ENCODE assay signal across 8 cellular contexts in genomic region chr13:100694722-100695644, GRCh38. TPM values are rescaled to one million over a fixed set of nuclear protein-coding genes. Genes with fewer than 3 reads are reported as not detected.
DNase-seq lines count a peak whose midpoint lies in the region; ATAC-seq and TF ChIP-seq lines count a peak whose summit lies in the region.

No MANE protein-coding gene starts in this region.

- H3K9me3 ChIP-seq in breast epithelium, result peaks cover 4 to 5% of the 10 kb centered on the region in 2 donors
- no peaks in the 10 kb centered on the region for H3K9me3 ChIP-seq in SK-N-SH
- H3K9me3 ChIP-seq in left ventricle myocardium inferior (replicated peaks), result peaks cover 4% of the 10 kb centered on the region
- peaks cover 0 to 5% (median 3%) of the 10 kb centered on the region in 4 donors for H3K9me3 ChIP-seq in upper lobe of left lung

- no peak overlapping the region for H3K27ac Mint-ChIP-seq in MCF 10A (ENCODE audit: low read depth, unreplicated experiment)

- H3K4me3 ChIP-seq in breast epithelium (no peak overlapping the region), SK-N-SH (ENCODE audit: low read depth in 2 of 2, low read length in 1 of 2) (no peak overlapping the region), left ventricle myocardium inferior (no peak overlapping the region), upper lobe of left lung (no peak overlapping the region)

- H3K36me3 ChIP-seq in breast epithelium (no peaks in the 10 kb centered on the region), SK-N-SH (replicated peaks in 1 of 2; ENCODE audit: control insufficient read depth in 1 of 2, insufficient read depth in 2 of 2, low read length in 1 of 2) (no peaks in the 10 kb centered on the region), left ventricle myocardium inferior (no peaks in the 10 kb centered on the region), upper lobe of left lung (no peaks in the 10 kb centered on the region)

- H3K79me2 ChIP-seq in SK-N-SH (ENCODE audit: insufficient read depth), result no peaks in the 10 kb centered on the region

- no peaks in the 10 kb centered on the region for H4K20me1 ChIP-seq in SK-N-SH (ENCODE audit: insufficient read depth)

- no peak overlapping the region for H2AFZ ChIP-seq in SK-N-SH (ENCODE audit: low read depth)

- ATAC-seq in upper lobe of left lung (ENCODE audit: low FRiP score in 2 of 2) (peak; percentile 75 to 76), GM18519 (IDR thresholded peaks at IDR 0.05; ENCODE audit: low FRiP score, unreplicated experiment) (no peak)

- H3K4me1 ChIP-seq in breast epithelium, result no peaks in the 10 kb centered on the region
- no peaks in the 10 kb centered on the region for H3K4me1 ChIP-seq in SK-N-SH (ENCODE audit: control insufficient read depth in 1 of 2, insufficient read depth in 2 of 2, low read depth in 1 of 2, low read length in 1 of 2)
- H3K4me1 ChIP-seq in left ventricle myocardium inferior, result no peaks in the 10 kb centered on the region
- no peaks in the 10 kb centered on the region for H3K4me1 ChIP-seq in upper lobe of left lung

- TF ChIP-seq CTCF in MCF 10A (IDR thresholded peaks at IDR 0.05; ENCODE audit: unreplicated experiment) (no peak), breast epithelium (IDR thresholded peaks at IDR 0.05) (no peak), SK-N-SH (IDR thresholded peaks at IDR 0.05) (peak; percentile 50), left ventricle myocardium inferior (IDR thresholded peaks at IDR 0.05; ENCODE audit: borderline replicate concordance) (peak; percentile 47), upper lobe of left lung (IDR thresholded peaks at IDR 0.05) (no peak)

- H3K9me2 ChIP-seq in SK-N-SH, result no peaks in the 10 kb centered on the region

- TF ChIP-seq EP300 in SK-N-SH (IDR thresholded peaks at IDR 0.05; ENCODE audit: borderline replicate concordance in 1 of 2, low read depth in 1 of 2, low read length in 1 of 2), result no peak
- TF ChIP-seq EP300 in upper lobe of left lung (IDR thresholded peaks at IDR 0.05), result no peak

- H3K27ac ChIP-seq in breast epithelium (no peak overlapping the region), SK-N-SH (ENCODE audit: low read depth in 2 of 2, low read length in 1 of 2) (no peak overlapping the region), left ventricle myocardium inferior (replicated peaks) (no peak overlapping the region), upper lobe of left lung (no peak overlapping the region)

- TF ChIP-seq RAD21 in SK-N-SH (IDR thresholded peaks at IDR 0.05; ENCODE audit: low read length), result peak; percentile 26; the same call in 1 of the 2 replicates

- TF ChIP-seq POLR2A in breast epithelium (IDR thresholded peaks at IDR 0.05) (no peak), upper lobe of left lung (IDR thresholded peaks at IDR 0.05) (no peak)

- POLR2A ChIA-PET in MCF 10A (lab: Yijun Ruan, JAX) (no interaction called here), SK-N-SH (lab: Yijun Ruan, JAX) (no interaction called here)

- H3K27me3 Mint-ChIP-seq in MCF 10A (ENCODE audit: insufficient read depth, unreplicated experiment), result no peaks in the 10 kb centered on the region

- peaks cover 6% of the 10 kb centered on the region for H3K36me3 Mint-ChIP-seq in MCF 10A (ENCODE audit: insufficient read depth, unreplicated experiment)

- CTCF ChIA-PET in MCF 10A (lab: Yijun Ruan, JAX) (interaction anchor here (1.4 kb wide), 1 partner anchor 27 kb away, joined by 3 read pairs; no protein-coding TSS in a partner anchor), SK-N-SH (lab: Yijun Ruan, JAX) (interaction anchor here (0.6 to 1.6 kb wide), 8 partner anchors 11 to 405 kb away, joined by 3 to 5 read pairs (median 3); no protein-coding TSS in a partner anchor)

- H3K4me2 ChIP-seq in SK-N-SH, result no peak overlapping the region

- no peaks in the 10 kb centered on the region for H3F3A ChIP-seq in SK-N-SH (replicated peaks; ENCODE audit: insufficient read depth)

- no peaks in the 10 kb centered on the region for H3K9me3 Mint-ChIP-seq in MCF 10A (ENCODE audit: unreplicated experiment)

- H3K27me3 ChIP-seq in breast epithelium (no peaks in the 10 kb centered on the region), SK-N-SH (ENCODE audit: insufficient read depth) (no peaks in the 10 kb centered on the region), left ventricle myocardium inferior (ENCODE audit: low read depth) (peaks cover 39% of the 10 kb centered on the region), upper lobe of left lung (no peaks in the 10 kb centered on the region)

- no TSS peak for BruUV-seq in MCF 10A (replicated peaks; lab: Mats Ljungman, UMichigan)

- no peak overlapping the region for H3K9ac ChIP-seq in SK-N-SH

- intact Hi-C loops in MCF 10A (cut with micrococcal nuclease) (no loop called here), breast epithelium (cut with DNase I; ENCODE audit: low total_unique reads) (loop anchor here (5.0 kb wide), 1 partner anchor 833 kb away; no protein-coding TSS in a partner anchor), left ventricle myocardium inferior (cut with micrococcal nuclease) (no loop called here)

- DNase-seq in MCF 10A (ENCODE audit: unreplicated experiment) (peak; percentile 28), breast epithelium (ENCODE audit: low spot score in 2 of 2) (no peak), SK-N-SH (peak; percentile 58), left ventricle myocardium inferior (no peak), upper lobe of left lung (no peak), NCI-H446 (lab: John Stamatoyannopoulos, UW) (no peak)
- DNase-seq in activated CD4-positive, alpha-beta T cell treated with anti-CD3 and anti-CD28 coated beads, Interleukin-2, amount 50 U/mL, for 4 hours, result no peak

- H3K4me3 Mint-ChIP-seq in MCF 10A (ENCODE audit: unreplicated experiment), result no peak overlapping the region

- no peaks in the 10 kb centered on the region for H3K4me1 Mint-ChIP-seq in MCF 10A (ENCODE audit: insufficient read depth, unreplicated experiment)

- WGBS in SK-N-SH (ENCODE audit: low lambda C conversion rate), result 48% methylated on average over 12 of the region's 12 CpGs
- 54 to 70% methylated on average over 12 of the region's 12 CpGs for WGBS in upper lobe of left lung, 2 donors

TF ChIP-seq in SK-N-SH, 30 proteins besides CTCF, POLR2A, EP300 and RAD21:
- no peak for TF ChIP-seq USF2 (IDR thresholded peaks at IDR 0.05; ENCODE audit: borderline replicate concordance, low read depth, low read length)
- no peak for TF ChIP-seq RFX5 (IDR thresholded peaks at IDR 0.05; ENCODE audit: low read length)
- TF ChIP-seq ELF1 (IDR thresholded peaks at IDR 0.05), result no peak
- TF ChIP-seq YY1 (IDR thresholded peaks at IDR 0.05; ENCODE audit: low read depth), result no peak
- TF ChIP-seq TCF12 (IDR thresholded peaks at IDR 0.05), result no peak
- no peak for TF ChIP-seq POLR2AphosphoS5 (IDR thresholded peaks at IDR 0.05; ENCODE audit: low read depth, low read length)
- no peak for TF ChIP-seq FOXM1 (IDR thresholded peaks at IDR 0.05; ENCODE audit: low read depth)
- TF ChIP-seq JUND (IDR thresholded peaks at IDR 0.05), result no peak
- no peak for TF ChIP-seq CHD2 (IDR thresholded peaks at IDR 0.05; ENCODE audit: low read length, partially characterized antibody)
TF ChIP-seq in SK-N-SH: peak in this region for 0.

RNA-seq across cellular contexts. Expression of gene TMTC4, which starts 20.4 kb away (rescaled TPM):
- 10.8 and 10.9 TPM in 2 replicates for total RNA-seq in MCF 10A (2022)
- total RNA-seq in breast epithelium, result 10 to 100 TPM; 16.6 to 28.2 (median 16.8) TPM
- polyA plus RNA-seq in SK-N-SH (2012; rRNA removed), result 22.3 and 24.4 TPM in 2 replicates
- 15.4 and 18.8 TPM in 2 replicates for polyA plus RNA-seq in SK-N-SH (2012; cell fraction: cytosol; rRNA removed)
- 45.5 and 55.7 TPM in 2 replicates for polyA plus RNA-seq in SK-N-SH (2012; cell fraction: nucleus; rRNA removed)
- 6.2 TPM for total RNA-seq in left ventricle myocardium inferior
- total RNA-seq in upper lobe of left lung, result 10 to 100 TPM; 11.4 to 17.8 (median 14.5) TPM

Comparison
In these comparisons a context has a peak if more than half of its experiments do, and no peak if none do; other contexts are left out.
1. DNase-seq: peak in MCF 10A (single experiment) and SK-N-SH (single experiment); none in breast epithelium (0 of 2), left ventricle myocardium inferior (single experiment), upper lobe of left lung (0 of 2), NCI-H446 (0 of 2) and activated CD4-positive, alpha-beta T cell treated with anti-CD3 and anti-CD28 coated beads, Interleukin-2, amount 50 U/mL, for 4 hours (0 of 2).
2. CTCF ChIP-seq: peak in SK-N-SH (single experiment) and left ventricle myocardium inferior (single experiment); none in MCF 10A (single experiment), breast epithelium (0 of 3) and upper lobe of left lung (0 of 6).